18 cellular contexts compared by ENCODE assay signal in genomic region chr14:26332966-26333365, GRCh38.
"Had no signal": no experiment of that assay in that cellular context is flagged by ENCODE, and none has a peak within 500 bp of the region (broad histone marks: within the 10 kb centered on the region; RNA-seq: fewer than 3 reads in every experiment).

No MANE protein-coding gene starts in this region.

- H3K27me3 Mint-ChIP-seq: activated CD8-positive, alpha-beta memory T cell treated with anti-CD3 and anti-CD28 coated beads, Interleukin-2, amount 10 ng/mL, durations not matched to agents 7 days and 5 days; activated T-cell treated with anti-CD3 and anti-CD28 coated beads, Interleukin-2, amount 50 U/mL, for 24 hours; naive B cell; stimulated activated memory B cell treated with anti-CD40 and anti-IgM and Interleukin-4, amounts not matched to agents 10 μg/mL and 1 μg/mL and 100 μg/mL, for 72 hours had no signal

- H3K27me3 ChIP-seq: brain microvascular endothelial cell, hepatocyte, right atrium auricular region, tibial nerve had no signal

- H3K27ac Mint-ChIP-seq: activated CD8-positive, alpha-beta memory T cell treated with anti-CD3 and anti-CD28 coated beads, Interleukin-2, amount 10 ng/mL, durations not matched to agents 7 days and 5 days; activated naive CD4-positive, alpha-beta T cell treated with anti-CD3 and anti-CD28 coated beads, Interleukin-2, amount 50 U/mL, for 72 hours; activated T-cell treated with anti-CD3 and anti-CD28 coated beads, Interleukin-2, amount 50 U/mL, for 24 hours; endodermal cell; mesothelial cell of epicardium; naive B cell; stimulated activated memory B cell treated with anti-CD40 and anti-IgM and Interleukin-4, amounts not matched to agents 10 μg/mL and 1 μg/mL and 100 μg/mL, for 72 hours; T-helper 2 cell treated with Interferon-gamma antibody and Interleukin-4, amounts not matched to agents 5 μg/mL and 100 μg/mL, for 36 hours had no signal

- H3K79me2 ChIP-seq: hepatocyte had no signal

- H3K4me3 Mint-ChIP-seq: activated CD8-positive, alpha-beta memory T cell treated with anti-CD3 and anti-CD28 coated beads, Interleukin-2, amount 10 ng/mL, durations not matched to agents 7 days and 5 days; activated T-cell treated with anti-CD3 and anti-CD28 coated beads, Interleukin-2, amount 50 U/mL, for 24 hours; endodermal cell; mesothelial cell of epicardium; naive B cell; stimulated activated memory B cell treated with anti-CD40 and anti-IgM and Interleukin-4, amounts not matched to agents 10 μg/mL and 1 μg/mL and 100 μg/mL, for 72 hours; T-helper 2 cell treated with Interferon-gamma antibody and Interleukin-4, amounts not matched to agents 5 μg/mL and 100 μg/mL, for 36 hours had no signal

- ATAC-seq: activated CD4-positive, CD25-positive, alpha-beta regulatory T cell treated with anti-CD3 and anti-CD28 coated beads, Interleukin-2, amount 50 U/mL, for 24 hours; activated CD8-positive, alpha-beta memory T cell treated with anti-CD3 and anti-CD28 coated beads, Interleukin-2, amount 10 ng/mL, durations not matched to agents 7 days and 5 days; activated naive CD4-positive, alpha-beta T cell treated with anti-CD3 and anti-CD28 coated beads, Interleukin-2, amount 50 U/mL, for 72 hours; stimulated activated memory B cell treated with anti-CD40 and anti-IgM and Interleukin-4, amounts not matched to agents 10 μg/mL and 1 μg/mL and 100 μg/mL, for 72 hours had no signal

- H3K4me2 ChIP-seq: hepatocyte had no signal

- H3K4me3 ChIP-seq: hepatocyte, right atrium auricular region, tibial nerve had no signal

- H3K36me3 Mint-ChIP-seq: activated CD8-positive, alpha-beta memory T cell treated with anti-CD3 and anti-CD28 coated beads, Interleukin-2, amount 10 ng/mL, durations not matched to agents 7 days and 5 days; activated naive CD4-positive, alpha-beta T cell treated with anti-CD3 and anti-CD28 coated beads, Interleukin-2, amount 50 U/mL, for 72 hours; mesothelial cell of epicardium; naive B cell; stimulated activated memory B cell treated with anti-CD40 and anti-IgM and Interleukin-4, amounts not matched to agents 10 μg/mL and 1 μg/mL and 100 μg/mL, for 72 hours had no signal

- H3K27ac ChIP-seq: brain microvascular endothelial cell, hepatocyte, right atrium auricular region, tibial nerve had no signal

- H3K36me3 ChIP-seq: brain microvascular endothelial cell, right atrium auricular region, tibial nerve had no signal

- H3K4me1 Mint-ChIP-seq: activated CD8-positive, alpha-beta memory T cell treated with anti-CD3 and anti-CD28 coated beads, Interleukin-2, amount 10 ng/mL, durations not matched to agents 7 days and 5 days; mesothelial cell of epicardium; naive B cell; stimulated activated memory B cell treated with anti-CD40 and anti-IgM and Interleukin-4, amounts not matched to agents 10 μg/mL and 1 μg/mL and 100 μg/mL, for 72 hours had no signal

- H2AFZ ChIP-seq: hepatocyte had no signal

- H3K9me3 ChIP-seq: right atrium auricular region, tibial nerve had no signal

- H3K9me3 Mint-ChIP-seq: endodermal cell; mesothelial cell of epicardium; stimulated activated memory B cell treated with anti-CD40 and anti-IgM and Interleukin-4, amounts not matched to agents 10 μg/mL and 1 μg/mL and 100 μg/mL, for 72 hours had no signal

- H3K4me1 ChIP-seq: right atrium auricular region had no signal

- DNase-seq: activated CD4-positive, alpha-beta T cell treated with anti-CD3 and anti-CD28 coated beads, Interleukin-2, amount 50 U/mL, for 4 hours; activated CD8-positive, alpha-beta memory T cell treated with anti-CD3 and anti-CD28 coated beads, Interleukin-2, amount 10 ng/mL, durations not matched to agents 7 days and 5 days; activated effector memory CD4-positive, alpha-beta T cell treated with Interleukin-2 at 50 U/mL for 16 hours; activated T-cell treated with anti-CD3 and anti-CD28 coated beads, Interleukin-2, amount 50 U/mL, for 24 hours; amygdala; brain microvascular endothelial cell; dermis blood vessel endothelial cell; endodermal cell; kidney glomerular epithelial cell; naive B cell had no signal
